Comparison of ENCODE assay signal across 9 cellular contexts in genomic region chr7:77348371-77348813, GRCh38.
DNase-seq lines count a peak whose midpoint lies in the region; ATAC-seq and TF ChIP-seq lines count a peak whose summit lies in the region.
"Had no signal": no experiment of that assay in that cellular context is flagged by ENCODE, and none has a peak within 500 bp of the region (broad histone marks: within the 10 kb centered on the region; RNA-seq: fewer than 3 reads in every experiment).

No MANE protein-coding gene starts in this region.

- H3K4me3 ChIP-seq in HUES48 (ENCODE audit: low read depth, low read length) = no peak overlapping the region
- no peak overlapping the region for H3K4me3 ChIP-seq in brain microvascular endothelial cell (ENCODE audit: low read depth, low read length)

- no peak for TF ChIP-seq CTCF in brain microvascular endothelial cell (IDR thresholded peaks at IDR 0.05; ENCODE audit: low read depth, low read length, missing control alignments)

- H3K9ac ChIP-seq in HUES48 (ENCODE audit: low read depth, low read length) = no peak overlapping the region

- peak; percentile 85 for DNase-seq in brain microvascular endothelial cell
- DNase-seq in left kidney (ENCODE audit: low read depth, low spot score) = peak; percentile 42
- peak; percentile 76 for DNase-seq in smooth muscle cell of the brain vasculature (ENCODE audit: low read depth, low spot score)
- DNase-seq in effector CD8-positive, alpha-beta T cell (lab: John Stamatoyannopoulos, UW) = no peak
- no peak for DNase-seq in HT-29 (ENCODE audit: low spot score)
- DNase-seq in GM19238 (ENCODE audit: insufficient read length, low spot score) = no peak
- DNase-seq: NCI-H526 had no signal

- no peaks in the 10 kb centered on the region for H3K9me3 ChIP-seq in HUES48 (ENCODE audit: control insufficient read depth, insufficient read depth, low read length)

- in situ Hi-C loops in brain microvascular endothelial cell (cut with HindIII; ENCODE audit: low pct_ligation_motif_present, low sequenced_read_pairs) = no loop called here

- ATAC-seq in GM21447 (IDR thresholded peaks at IDR 0.05; ENCODE audit: unreplicated experiment) = no peak

- H3K27me3 ChIP-seq in HUES48 (ENCODE audit: control insufficient read depth, insufficient read depth, low read length) (no peaks in the 10 kb centered on the region), brain microvascular endothelial cell (replicated peaks) (no peaks in the 10 kb centered on the region)

- H3K27ac ChIP-seq in HUES48 (ENCODE audit: low read depth, low read length) (peak overlapping the region; percentile 25), brain microvascular endothelial cell (peak overlapping the region; percentile 2)

- H3K4me1 ChIP-seq in HUES48 (ENCODE audit: control insufficient read depth, insufficient read depth, low read length) = peaks cover 11% of the 10 kb centered on the region

- H3K36me3 ChIP-seq in HUES48 (ENCODE audit: control insufficient read depth, insufficient read depth, low read length) (no peaks in the 10 kb centered on the region), brain microvascular endothelial cell (replicated peaks) (no peaks in the 10 kb centered on the region)

Comparison
In these comparisons a context has a peak if more than half of its experiments do, and no peak if none do; other contexts are left out.
1. DNase-seq: peak in brain microvascular endothelial cell (single experiment), left kidney (single experiment) and smooth muscle cell of the brain vasculature (single experiment); none in effector CD8-positive, alpha-beta T cell (single experiment), HT-29 (single experiment) and GM19238 (single experiment).